In genomic region chr12:9646794-9647622, GRCh38 we compare ENCODE assay signal across 8 cellular contexts. TPM values are rescaled to one million over a fixed set of nuclear protein-coding genes. Genes with fewer than 3 reads are reported as not detected.
DNase-seq lines count a peak whose midpoint lies in the region; TF ChIP-seq lines count a peak whose summit lies in the region.

No MANE protein-coding gene starts in this region.

- POLR2A ChIA-PET in CD4-positive, alpha-beta memory T cell (lab: Charles Lee; ENCODE audit: partially characterized antibody), result interaction anchor here (1.0 to 25.7 kb wide), 24 partner anchors 11 to 222 kb away, joined by 3 to 881 read pairs (median 8); partner anchors contain the start of genes CD69, CLEC2B, CLEC2D and CLECL1

- H3K27me3 ChIP-seq in CD4-positive, alpha-beta memory T cell (ENCODE audit: insufficient read depth, low read length), result no peaks in the 10 kb centered on the region
- H3K27me3 ChIP-seq in muscle layer of colon (ENCODE audit: control insufficient read depth in 1 of 2, insufficient read depth in 2 of 2, low read length in 2 of 2), result no peaks in the 10 kb centered on the region

- peak overlapping the region in 1 of 2 donors; percentile 99 for H3K4me3 ChIP-seq in CD4-positive, alpha-beta memory T cell (ENCODE audit: low read length in 2 of 2)
- H3K4me3 ChIP-seq in cardiac fibroblast (replicated peaks in 1 of 2; ENCODE audit: low read depth in 2 of 2, low read length in 2 of 2) (no peak overlapping the region), muscle layer of colon (ENCODE audit: low read depth in 1 of 2, low read length in 2 of 2) (peak overlapping the region in 1 of 2 donors; percentile 72)

- in situ Hi-C loops in GM13976 (cut with MboI; ENCODE audit: low sequenced_read_pairs, unreplicated experiment), result loop anchor here (25.0 kb wide), 1 partner anchor 310 kb away; no protein-coding TSS in a partner anchor

- peaks cover 41 to 60% (median 50%) of the 10 kb centered on the region in 4 donors for H3K4me1 Mint-ChIP-seq in CD4-positive, alpha-beta memory T cell

- peaks cover 54% of the 10 kb centered on the region for H3K4me1 ChIP-seq in CD4-positive, alpha-beta memory T cell (ENCODE audit: insufficient read depth, low read length)
- H3K4me1 ChIP-seq in muscle layer of colon (ENCODE audit: insufficient read depth, low read length), result peaks cover 6% of the 10 kb centered on the region

- peaks cover 18 to 44% of the 10 kb centered on the region in 2 donors for H3K36me3 Mint-ChIP-seq in CD4-positive, alpha-beta memory T cell

- peak in 1 of 5 donors; percentile 17 for DNase-seq in CD4-positive, alpha-beta memory T cell
- DNase-seq in M059J (ENCODE audit: low read depth) (peak; percentile 45), cardiac fibroblast (ENCODE audit: low read depth in 2 of 2) (peak; percentile 26 to 45), GM13976 (ENCODE audit: low spot score) (no peak), GM19240 (ENCODE audit: insufficient read length, low spot score) (no peak), AG20443 (ENCODE audit: low spot score) (no peak), dedifferentiated amniotic fluid mesenchymal stem cell (ENCODE audit: extremely low spot score) (no peak)

- intact Hi-C loops in CD4-positive, alpha-beta memory T cell (cut with micrococcal nuclease), result loop anchor here (1.0 to 5.0 kb wide), 3 partner anchors 13 to 150 kb away; no protein-coding TSS in a partner anchor

- no peaks in the 10 kb centered on the region for H3K27me3 Mint-ChIP-seq in CD4-positive, alpha-beta memory T cell

- peaks cover 0 to 3% of the 10 kb centered on the region in 2 donors for H3K9me3 ChIP-seq in CD4-positive, alpha-beta memory T cell (ENCODE audit: control insufficient read depth in 1 of 2, low read length in 2 of 2)
- no peaks in the 10 kb centered on the region for H3K9me3 ChIP-seq in muscle layer of colon (ENCODE audit: low read length)

- no peak overlapping the region for H3K9ac ChIP-seq in muscle layer of colon (ENCODE audit: low read length)

- peak overlapping the region; percentile 85 to 99 (median 97) for H3K27ac Mint-ChIP-seq in CD4-positive, alpha-beta memory T cell

- TF ChIP-seq CTCF in cardiac fibroblast (IDR thresholded peaks at IDR 0.05; ENCODE audit: low read depth, low read length) (no peak), GM13976 (IDR thresholded peaks at IDR 0.05; ENCODE audit: borderline replicate concordance, control extremely low read depth, extremely low read depth, insufficient read depth, missing control alignments) (no peak)

- peaks cover 4 to 19% (median 9%) of the 10 kb centered on the region in 8 donors for H3K9me3 Mint-ChIP-seq in CD4-positive, alpha-beta memory T cell

- H3K4me3 Mint-ChIP-seq in CD4-positive, alpha-beta memory T cell, result peak overlapping the region; percentile 75 to 100 (median 98)

- H3K27ac ChIP-seq in CD4-positive, alpha-beta memory T cell (ENCODE audit: low read depth, low read length), result peak overlapping the region; percentile 83
- peak overlapping the region; percentile 79 for H3K27ac ChIP-seq in muscle layer of colon (ENCODE audit: low read depth, low read length)

- H3K36me3 ChIP-seq in CD4-positive, alpha-beta memory T cell (ENCODE audit: insufficient read depth, low read length), result no peaks in the 10 kb centered on the region
- H3K36me3 ChIP-seq in muscle layer of colon (ENCODE audit: insufficient read depth, low read length), result no peaks in the 10 kb centered on the region

- CTCF ChIA-PET in CD4-positive, alpha-beta memory T cell (lab: Charles Lee; ENCODE audit: partially characterized antibody), result interaction anchor here (0.7 to 3.5 kb wide), 17 partner anchors 9 to 317 kb away, joined by 3 to 25 read pairs (median 5); partner anchors contain the start of gene CLEC2D

RNA-seq across cellular contexts. Expression of gene CLEC2D, which starts 22.5 kb away (rescaled TPM):
- 100 to 1,000 TPM; 294 to 297 TPM for total RNA-seq in CD4-positive, alpha-beta memory T cell
- 100 to 1,000 TPM; 241 to 288 TPM for polyA plus RNA-seq in CD4-positive, alpha-beta memory T cell
- 0.07 and 3.5 TPM in 2 replicates for total RNA-seq in M059J (2014; rRNA removed; shearing (Covaris generic))

RNA-seq across cellular contexts. Expression of gene KLRB1, which starts 39.3 kb away (rescaled TPM):
- 10 to 100 TPM; 62.2 to 63.2 TPM for total RNA-seq in CD4-positive, alpha-beta memory T cell
- 100 to 1,000 TPM; 133 to 196 TPM for polyA plus RNA-seq in CD4-positive, alpha-beta memory T cell
- not detected in 2 replicates for total RNA-seq in M059J (2014; rRNA removed; shearing (Covaris generic))

Comparison
In these comparisons a context has a peak if more than half of its experiments do, and no peak if none do; other contexts are left out.
1. DNase-seq: peak in M059J (single experiment) and cardiac fibroblast (2 of 2); none in GM13976 (single experiment), GM19240 (single experiment), AG20443 (single experiment) and dedifferentiated amniotic fluid mesenchymal stem cell (single experiment).
2. RNA of gene CLEC2D, which starts 22.5 kb away (total RNA-seq): 294 to 297 TPM in CD4-positive, alpha-beta memory T cell; 0.07 to 3.5 TPM in M059J; every median in the first group is over 10 times any median in the second.
3. RNA of gene KLRB1, which starts 39.3 kb away (total RNA-seq): 62.2 to 63.2 TPM in CD4-positive, alpha-beta memory T cell; not detected in M059J; every median in the first group is over 10 times any median in the second.